25 cellular contexts compared by ENCODE assay signal in genomic region chr10:44395396-44395795, GRCh38. TPM values are rescaled to one million over a fixed set of nuclear protein-coding genes. Genes with fewer than 3 reads are reported as not detected.
DNase-seq lines count a peak whose midpoint lies in the region; ATAC-seq and TF ChIP-seq lines count a peak whose summit lies in the region.
"Had no signal": no experiment of that assay in that cellular context is flagged by ENCODE, and none has a peak within 500 bp of the region (broad histone marks: within the 10 kb centered on the region; RNA-seq: fewer than 3 reads in every experiment).

No MANE protein-coding gene starts in this region.

- DNase-seq in DMS53 (lab: John Stamatoyannopoulos, UW) (peak; percentile 14), DMS53 treated with DMSO at 0.1 percent for 48 hours (lab: John Stamatoyannopoulos, UW; ENCODE audit: unreplicated experiment) (no peak), NCI-H2171 treated with DMSO at 0.1 percent for 48 hours (lab: John Stamatoyannopoulos, UW) (peak; percentile 90), coronary artery (ENCODE audit: low spot score) (peak; percentile 26), sigmoid colon (peak; percentile 38), NCI-H2227 (lab: John Stamatoyannopoulos, UW; ENCODE audit: unreplicated experiment) (no peak), activated gamma-delta T cell treated with Interleukin-2 at 50 U/mL for 16 hours (no peak)
- DNase-seq: 8988T; activated naive CD8-positive, alpha-beta T cell treated with anti-CD3 and anti-CD28 coated beads, Interleukin-2, amount 50 U/mL, for 24 hours; AML-193; kidney; NCI-H1105 treated with DMSO at 0.1 percent for 48 hours; NCI-H2107; NCI-H69; PC-3; SIG-M5; stimulated activated CD4-positive, alpha-beta T cell treated with anti-CD3 and anti-CD28 coated beads, Interleukin-12 subunit alpha, Interleukin-12 subunit beta, amount 100 ng/mL, for 4 hours; stimulated activated naive CD8-positive, alpha-beta T cell treated with anti-CD3 and anti-CD28 coated beads, Interleukin-15, amount 100 ng/mL, for 72 hours; tibial artery had no signal

- TF ChIP-seq CTCF in coronary artery (IDR thresholded peaks at IDR 0.05) (no peak), sigmoid colon (IDR thresholded peaks at IDR 0.05) (no peak)

- no peaks in the 10 kb centered on the region for H3K9me3 ChIP-seq in sigmoid colon
- H3K9me3 ChIP-seq: gastroesophageal sphincter, neutrophil, tibial artery had no signal

- H3K4me3 ChIP-seq in coronary artery (no peak overlapping the region), sigmoid colon (no peak overlapping the region)
- H3K4me3 ChIP-seq: gastroesophageal sphincter, GM23338, lung, tibial artery had no signal

- ATAC-seq in HG02852 (IDR thresholded peaks at IDR 0.05; ENCODE audit: unreplicated experiment) = no peak
- ATAC-seq: activated naive CD8-positive, alpha-beta T cell treated with anti-CD3 and anti-CD28 coated beads, Interleukin-2, amount 50 U/mL, for 24 hours; activated T-helper 17 cell treated with anti-CD3 and anti-CD28 coated beads, Interleukin-2, amount 50 U/mL, for 72 hours; gastroesophageal sphincter; GM23338; PC-3; stimulated activated naive CD8-positive, alpha-beta T cell treated with anti-CD3 and anti-CD28 coated beads, Interleukin-15, amount 100 ng/mL, for 72 hours had no signal

- no peak for TF ChIP-seq POLR2A in sigmoid colon (IDR thresholded peaks at IDR 0.05)

- H3K4me1 ChIP-seq in sigmoid colon = peaks cover 0 to 14% (median 7%) of the 10 kb centered on the region in 4 donors
- H3K4me1 ChIP-seq: gastroesophageal sphincter had no signal

- no peak for TF ChIP-seq EP300 in sigmoid colon (IDR thresholded peaks at IDR 0.05)

- intact Hi-C loops in sigmoid colon (cut with DNase I) = no loop called here

- H3K27ac ChIP-seq in coronary artery = no peak overlapping the region
- no peak overlapping the region for H3K27ac ChIP-seq in sigmoid colon
- H3K27ac ChIP-seq: gastroesophageal sphincter, neutrophil, tibial artery had no signal

- H3K36me3 ChIP-seq in sigmoid colon = no peaks in the 10 kb centered on the region
- H3K36me3 ChIP-seq: gastroesophageal sphincter, neutrophil, tibial artery had no signal

- WGBS in sigmoid colon, 2 donors = 28 to 57% methylated on average over 5 of the region's 5 CpGs

- no peaks in the 10 kb centered on the region for H3K27me3 ChIP-seq in sigmoid colon
- H3K27me3 ChIP-seq: tibial artery had no signal

RNA-seq across cellular contexts. Expression of gene CXCL12, which starts 10.5 kb away (rescaled TPM):
- total RNA-seq in sigmoid colon = 100 to 1,000 TPM in 1 of 4 donors, 10 to 100 TPM in 3; 72.1 to 111 (median 80.7) TPM
- 10 to 100 TPM; 13.6 to 54.1 (median 43.5) TPM for polyA plus RNA-seq in sigmoid colon

Comparison
In these comparisons a context has a peak if more than half of its experiments do, and no peak if none do; other contexts are left out.
1. DNase-seq: peak in DMS53 (single experiment), NCI-H2171 treated with DMSO at 0.1 percent for 48 hours (single experiment), coronary artery (single experiment) and sigmoid colon (single experiment); none in DMS53 treated with DMSO at 0.1 percent for 48 hours (single experiment), NCI-H2227 (single experiment) and activated gamma-delta T cell treated with Interleukin-2 at 50 U/mL for 16 hours (single experiment).